In the genomic region with DNA sequence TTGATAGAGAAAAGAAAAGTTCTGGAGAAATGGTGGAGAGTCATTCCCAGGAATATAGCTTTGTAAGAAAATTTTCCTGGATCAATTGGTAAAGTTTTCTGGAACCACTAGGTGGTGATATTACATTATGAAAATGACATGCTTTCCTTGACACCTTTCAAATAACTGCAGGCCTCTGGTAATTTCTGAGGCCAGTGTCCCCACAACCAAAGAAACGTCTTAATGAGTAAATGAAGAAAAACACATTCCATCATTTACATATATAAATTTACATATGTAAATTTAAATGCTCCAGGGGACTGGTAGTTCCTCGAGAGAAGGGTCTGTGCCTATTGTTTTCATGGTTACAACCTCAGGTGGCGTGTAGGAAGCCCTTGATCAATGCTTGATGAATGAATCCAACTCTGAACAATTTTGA, we compare ENCODE assay signal across 8 cellular contexts. TPM values are rescaled to one million over a fixed set of nuclear protein-coding genes. Genes with fewer than 3 reads are reported as not detected.
DNase-seq lines count a peak whose midpoint lies in the region; ATAC-seq, FAIRE-seq and TF ChIP-seq lines count a peak whose summit lies in the region.

No MANE protein-coding gene starts in this region.

- H3K27me3 ChIP-seq in gastrocnemius medialis: no peaks in the 10 kb centered on the region

- TF ChIP-seq CTCF in gastrocnemius medialis (IDR thresholded peaks at IDR 0.05 in 4 of 5, conservative IDR thresholded peaks at IDR 0.05 in 1 of 5): peak; percentile 68 to 77 (median 71)

- in situ Hi-C loops in gastrocnemius medialis (cut with MboI; ENCODE audit: low sequenced_read_pairs in 4 of 4): loop anchor here (5.0 to 10.0 kb wide), 3 partner anchors 138 to 211 kb away; no protein-coding TSS in a partner anchor

- no peaks in the 10 kb centered on the region for H3K36me3 ChIP-seq in gastrocnemius medialis

- intact Hi-C loops in left ventricle myocardium superior (cut with micrococcal nuclease): loop anchor here (2.0 to 5.0 kb wide), 2 partner anchors 141 to 210 kb away; no protein-coding TSS in a partner anchor
- intact Hi-C loops in gastrocnemius medialis (cut with DNase I; ENCODE audit: low total_unique reads): loop anchor here (2.0 kb wide), 2 partner anchors 136 to 208 kb away; no protein-coding TSS in a partner anchor

- peak overlapping the region in 1 of 4 donors; percentile 27 for H3K27ac ChIP-seq in gastrocnemius medialis

- no peaks in the 10 kb centered on the region for H3K4me1 ChIP-seq in gastrocnemius medialis

- no peak for TF ChIP-seq POLR2A in gastrocnemius medialis (IDR thresholded peaks at IDR 0.05)

- no peaks in the 10 kb centered on the region for H3K9me3 ChIP-seq in gastrocnemius medialis

- peak; percentile 97 for FAIRE-seq in A204.1 (lab: Jason Lieb, UNC)

- DNase-seq in EH (ENCODE audit: low read depth) (peak; percentile 64), NCI-H128 (lab: John Stamatoyannopoulos, UW; ENCODE audit: unreplicated experiment) (peak; percentile 19), amniotic stem cell (lab: John Stamatoyannopoulos, UW) (peak; percentile 1), left ventricle myocardium superior (no peak), gastrocnemius medialis (no peak)
- no peak for DNase-seq in effector CD8-positive, alpha-beta T cell (lab: John Stamatoyannopoulos, UW)

- peak; percentile 68 for ATAC-seq in left ventricle myocardium superior
- peak; percentile 65 to 90 for ATAC-seq in gastrocnemius medialis
- no peak for ATAC-seq in HG03521 (IDR thresholded peaks at IDR 0.05; ENCODE audit: unreplicated experiment)

- no peak overlapping the region for H3K4me3 ChIP-seq in gastrocnemius medialis

RNA-seq across cellular contexts. Expression of a gene that starts 17.2 kb away (rescaled TPM):
- 115 TPM for total RNA-seq in left ventricle myocardium superior
- 10 to 100 TPM in 2 of 4 donors, 1 to 10 TPM in 2; 5.9 to 11.8 (median 9.8) TPM for total RNA-seq in gastrocnemius medialis

RNA-seq across cellular contexts. Expression of a gene that starts 35.8 kb away (rescaled TPM):
- total RNA-seq in left ventricle myocardium superior: 0.12 TPM
- not detected for total RNA-seq in gastrocnemius medialis

RNA-seq across cellular contexts. Expression of a gene that starts 35.9 kb away (rescaled TPM):
- 25.1 TPM for total RNA-seq in left ventricle myocardium superior
- 10 to 100 TPM; 42.9 to 66.4 (median 57.8) TPM for total RNA-seq in gastrocnemius medialis

RNA-seq across cellular contexts. Expression of a gene that starts 45.2 kb away (rescaled TPM):
- total RNA-seq in left ventricle myocardium superior (117 TPM), gastrocnemius medialis (10 to 100 TPM in 2 of 4 donors, 1 to 10 TPM in 2; 8.9 to 16.2 (median 12.3) TPM)

Comparison
In these comparisons a context has a peak if more than half of its experiments do, and no peak if none do; other contexts are left out.
1. DNase-seq: peak in EH (single experiment), NCI-H128 (single experiment) and amniotic stem cell (single experiment); none in left ventricle myocardium superior (single experiment), gastrocnemius medialis (0 of 2) and effector CD8-positive, alpha-beta T cell (single experiment).